ENCODE assay signal across 31 cellular contexts in the genomic region with DNA sequence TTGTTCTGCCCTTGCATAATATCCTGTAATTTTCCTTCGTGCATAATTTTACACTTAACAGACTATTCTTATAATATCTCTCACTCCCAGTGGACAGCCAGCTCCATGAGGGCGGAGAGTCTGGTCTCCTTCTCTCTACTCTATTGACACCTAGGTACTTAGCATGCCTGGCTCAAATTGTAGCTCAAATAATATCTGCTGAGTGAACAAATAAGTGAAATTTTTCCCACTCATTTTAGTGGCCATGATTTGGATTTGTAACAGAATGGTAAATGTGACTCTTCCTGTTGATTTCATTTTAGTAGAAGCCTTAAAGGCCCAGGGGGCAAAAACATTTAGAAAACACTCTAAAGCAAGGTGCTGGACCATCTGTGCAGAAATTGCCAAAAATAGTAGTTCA. TPM values are rescaled to one million over a fixed set of nuclear protein-coding genes. Genes with fewer than 3 reads are reported as not detected.
"Had no signal": no experiment of that assay in that cellular context is flagged by ENCODE, and none has a peak within 500 bp of the region (broad histone marks: within the 10 kb centered on the region; RNA-seq: fewer than 3 reads in every experiment).

No MANE protein-coding gene starts in this region.

- H3K27me3 Mint-ChIP-seq: stimulated activated memory B cell treated with anti-CD40 and anti-IgM and Interleukin-4, amounts not matched to agents 10 μg/mL and 1 μg/mL and 100 μg/mL, for 72 hours had no signal

- H3K4me1 Mint-ChIP-seq: naive thymus-derived CD4-positive, alpha-beta T cell; natural killer cell; neural crest cell; stimulated activated memory B cell treated with anti-CD40 and anti-IgM and Interleukin-4, amounts not matched to agents 10 μg/mL and 1 μg/mL and 100 μg/mL, for 72 hours; stimulated activated naive CD8-positive, alpha-beta T cell treated with anti-CD3 and anti-CD28 coated beads, Interleukin-15, amount 100 ng/mL, for 72 hours had no signal

- H3K4me1 ChIP-seq: pancreas, prostate gland, right atrium auricular region, spleen, suprapubic skin, testis, tibial artery, transverse colon, upper lobe of right lung, uterus had no signal

- H3K4me2 ChIP-seq: smooth muscle cell had no signal

- H3K4me3 Mint-ChIP-seq: naive thymus-derived CD4-positive, alpha-beta T cell; natural killer cell; nephron; neural crest cell; stimulated activated memory B cell treated with anti-CD40 and anti-IgM and Interleukin-4, amounts not matched to agents 10 μg/mL and 1 μg/mL and 100 μg/mL, for 72 hours; stimulated activated naive CD8-positive, alpha-beta T cell treated with anti-CD3 and anti-CD28 coated beads, Interleukin-15, amount 100 ng/mL, for 72 hours; type B pancreatic cell had no signal

- H3K36me3 Mint-ChIP-seq: naive thymus-derived CD4-positive, alpha-beta T cell; natural killer cell; stimulated activated memory B cell treated with anti-CD40 and anti-IgM and Interleukin-4, amounts not matched to agents 10 μg/mL and 1 μg/mL and 100 μg/mL, for 72 hours; type B pancreatic cell had no signal

- H3K27me3 ChIP-seq: pancreas, right atrium auricular region, spleen, suprapubic skin, testis, tibial artery, transverse colon, upper lobe of right lung, uterus had no signal

- H3K9me3 Mint-ChIP-seq: natural killer cell, nephron, neural crest cell, type B pancreatic cell had no signal

- H3K27ac ChIP-seq: neutrophil, pancreas, prostate gland, skin epidermis, spleen, suprapubic skin, testis, tibial artery, transverse colon, upper lobe of right lung, uterus had no signal

- FAIRE-seq: pancreas had no signal

- H3K4me3 ChIP-seq: pancreas, prostate gland, right atrium auricular region, skin epidermis, smooth muscle cell, spleen, suprapubic skin, testis, tibial artery, transverse colon, upper lobe of right lung, uterus had no signal

- H3K36me3 ChIP-seq: neutrophil, pancreas, prostate gland, right atrium auricular region, spleen, suprapubic skin, tibial artery, transverse colon, upper lobe of right lung, uterus had no signal

- DNase-seq: naive thymus-derived CD4-positive, alpha-beta T cell; natural killer cell; nucleus accumbens; pancreas; retina; spleen; stimulated activated CD4-positive, alpha-beta T cell treated with anti-CD3 and anti-CD28 coated beads, Interleukin-12 subunit alpha, Interleukin-12 subunit beta, amount 100 ng/mL, for 4 hours; stimulated activated CD4-positive, alpha-beta T cell treated with anti-CD3 and anti-CD28 coated beads, Interleukin-1b, Interleukin-23, amount 100 ng/mL, for 48 hours; stimulated activated CD4-positive, alpha-beta T cell treated with anti-CD3 and anti-CD28 coated beads, Interleukin-4, amount 100 ng/mL, for 1 hour; stimulated activated CD4-positive, alpha-beta T cell treated with anti-CD3 and anti-CD28 coated beads, Interleukin-4, amount 100 ng/mL, for 4 hours; stimulated activated CD8-positive, alpha-beta memory T cell treated with anti-CD3 and anti-CD28 coated beads, Interleukin-4, amount 100 ng/mL, for 48 hours; stimulated activated naive CD4-positive, alpha-beta T cell; stimulated activated naive CD8-positive, alpha-beta T cell treated with anti-CD3 and anti-CD28 coated beads, Interleukin-15, amount 100 ng/mL, for 72 hours; stimulated activated naive CD8-positive, alpha-beta T cell treated with anti-CD3 and anti-CD28 coated beads, Interleukin-15, Interleukin-2, amounts not matched to agents 100 U/mL and 50 U/mL, for 24 hours; substantia nigra; testis; tibial artery; transverse colon; upper lobe of right lung; uterus had no signal

- ATAC-seq: naive thymus-derived CD4-positive, alpha-beta T cell; natural killer cell; pancreas; sciatic nerve; stimulated activated memory B cell treated with anti-CD40 and anti-IgM and Interleukin-4, amounts not matched to agents 10 μg/mL and 1 μg/mL and 100 μg/mL, for 72 hours; stimulated activated naive CD8-positive, alpha-beta T cell treated with anti-CD3 and anti-CD28 coated beads, Interleukin-15, amount 100 ng/mL, for 72 hours; stimulated activated naive CD8-positive, alpha-beta T cell treated with anti-CD3 and anti-CD28 coated beads, Interleukin-15, Interleukin-2, amounts not matched to agents 100 U/mL and 50 U/mL, for 24 hours; upper lobe of right lung had no signal

- H3K9me3 ChIP-seq: neutrophil, pancreas, prostate gland, right atrium auricular region, suprapubic skin, testis, tibial artery, transverse colon, upper lobe of right lung, uterus had no signal

- H3K27ac Mint-ChIP-seq: naive thymus-derived CD4-positive, alpha-beta T cell; natural killer cell; nephron; stimulated activated memory B cell treated with anti-CD40 and anti-IgM and Interleukin-4, amounts not matched to agents 10 μg/mL and 1 μg/mL and 100 μg/mL, for 72 hours; stimulated activated naive CD8-positive, alpha-beta T cell treated with anti-CD3 and anti-CD28 coated beads, Interleukin-15, amount 100 ng/mL, for 72 hours; type B pancreatic cell had no signal

RNA-seq across cellular contexts. Expression of a gene that starts 7.8 kb away (rescaled TPM):
- total RNA-seq: natural killer cell had no signal
- polyA plus RNA-seq: naive thymus-derived CD4-positive, alpha-beta T cell had no signal
